In the genomic region with DNA sequence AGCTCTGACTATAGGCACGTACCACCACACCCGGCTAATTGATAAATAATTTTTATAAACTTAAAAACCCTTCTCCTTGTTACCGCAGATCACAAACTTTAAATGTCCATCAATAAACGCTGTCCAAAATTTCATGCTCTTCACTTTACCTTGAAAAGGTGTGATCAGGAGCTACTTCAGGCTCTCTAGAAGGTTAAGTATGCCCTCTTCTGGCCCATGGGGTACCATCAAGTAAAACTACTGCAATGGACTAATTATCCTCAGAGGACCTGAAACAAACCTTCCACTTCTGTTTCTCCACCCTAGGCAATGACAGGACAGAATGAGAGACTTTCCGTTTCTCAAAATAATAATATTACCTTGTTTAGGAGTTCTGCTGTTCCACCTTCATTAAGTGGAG, we compare ENCODE assay signal across 10 cellular contexts. TPM values are rescaled to one million over a fixed set of nuclear protein-coding genes. Genes with fewer than 3 reads are reported as not detected.
DNase-seq lines count a peak whose midpoint lies in the region; ATAC-seq and TF ChIP-seq lines count a peak whose summit lies in the region.
"Had no signal": no experiment of that assay in that cellular context is flagged by ENCODE, and none has a peak within 500 bp of the region (broad histone marks: within the 10 kb centered on the region; RNA-seq: fewer than 3 reads in every experiment).

No MANE protein-coding gene starts in this region.

- no peak overlapping the region for H3K4me3 ChIP-seq in psoas muscle

- WGBS in psoas muscle, 3 donors, result 96 to 99% (median 97%) methylated on average over 5 of the region's 5 CpGs

- no peaks in the 10 kb centered on the region for H3K4me1 Mint-ChIP-seq in chondrocyte (ENCODE audit: low read depth)
- H3K4me1 Mint-ChIP-seq: CD4-positive, alpha-beta memory T cell had no signal

- DNase-seq in NCI-H748 (lab: John Stamatoyannopoulos, UW; ENCODE audit: unreplicated experiment) (peak; percentile 9), NCI-H748 treated with DMSO at 0.1 percent for 48 hours (lab: John Stamatoyannopoulos, UW) (no peak), NCI-H146 (lab: John Stamatoyannopoulos, UW) (peak; percentile 32), chondrocyte (ENCODE audit: low spot score) (no peak), psoas muscle (no peak)

- H3K4me1 ChIP-seq in psoas muscle, result no peaks in the 10 kb centered on the region

- H3K36me3 ChIP-seq in psoas muscle (ENCODE audit: insufficient read depth in 1 of 2, low read depth in 1 of 2), result peaks cover 2 to 88% of the 10 kb centered on the region in 2 donors

- peaks cover 28% of the 10 kb centered on the region for H3K36me3 Mint-ChIP-seq in chondrocyte (ENCODE audit: low read depth)

- ATAC-seq in psoas muscle (peak in 3 of 4 donors; percentile 69 to 86 (median 75)), HG02798 (IDR thresholded peaks at IDR 0.05; ENCODE audit: poor library complexity, unreplicated experiment) (no peak), HG03469 (IDR thresholded peaks at IDR 0.05; ENCODE audit: unreplicated experiment) (no peak), HG03460 (IDR thresholded peaks at IDR 0.05; ENCODE audit: unreplicated experiment) (no peak)
- ATAC-seq: activated CD4-positive, CD25-positive, alpha-beta regulatory T cell treated with anti-CD3 and anti-CD28 coated beads, Interleukin-2, amount 50 U/mL, for 24 hours had no signal

- H3K27ac Mint-ChIP-seq in chondrocyte (ENCODE audit: unreplicated experiment), result no peak overlapping the region
- H3K27ac Mint-ChIP-seq: CD4-positive, alpha-beta memory T cell had no signal

- no peaks in the 10 kb centered on the region for H3K27me3 ChIP-seq in psoas muscle (ENCODE audit: insufficient read depth in 3 of 3, low read length in 2 of 3)

- no peaks in the 10 kb centered on the region for H3K27me3 Mint-ChIP-seq in chondrocyte (ENCODE audit: low read depth)
- H3K27me3 Mint-ChIP-seq: CD4-positive, alpha-beta memory T cell had no signal

- intact Hi-C loops in psoas muscle (cut with DNase I), result loop anchor here in 1 of 2 donors (1.0 kb wide), 1 partner anchor 71 kb away; no protein-coding TSS in a partner anchor

- peak; percentile 71 for TF ChIP-seq CTCF in chondrocyte (IDR thresholded peaks at IDR 0.05)
- peak; percentile 55 for TF ChIP-seq CTCF in psoas muscle (IDR thresholded peaks at IDR 0.05)

- no peak overlapping the region for H3K27ac ChIP-seq in psoas muscle

- H3K4me3 Mint-ChIP-seq in chondrocyte (ENCODE audit: unreplicated experiment), result no peak overlapping the region
- H3K4me3 Mint-ChIP-seq: CD4-positive, alpha-beta memory T cell had no signal

- H3K9me3 Mint-ChIP-seq in chondrocyte (ENCODE audit: low read depth), result no peaks in the 10 kb centered on the region
- H3K9me3 Mint-ChIP-seq: CD4-positive, alpha-beta memory T cell had no signal

- no peaks in the 10 kb centered on the region for H3K9me3 ChIP-seq in psoas muscle

RNA-seq across cellular contexts. Expression of a gene that starts 9.2 kb away (rescaled TPM):
- total RNA-seq in chondrocyte, result 15.8 to 20.2 TPM (median 18.1 TPM) in 3 replicates
- 1 to 10 TPM; 4.2 to 5.6 (median 5.4) TPM for total RNA-seq in psoas muscle
- 10 to 100 TPM in 1 of 3 donors, 1 to 10 TPM in 2; 3.1 to 15.9 (median 4.0) TPM for polyA plus RNA-seq in psoas muscle

RNA-seq across cellular contexts. Expression of a gene that starts 36.4 kb away (rescaled TPM):
- total RNA-seq in chondrocyte (not detected in 3 replicates), psoas muscle (under 1 TPM; 0.27 to 0.69 (median 0.59) TPM)
- polyA plus RNA-seq in psoas muscle, result under 1 TPM; 0.10 to 0.42 (median 0.37) TPM
- total RNA-seq: CD4-positive, alpha-beta memory T cell had no signal

RNA-seq across cellular contexts. Expression of a gene that starts 53.7 kb away (rescaled TPM):
- total RNA-seq in chondrocyte, result not detected in 3 replicates
- not detected for total RNA-seq in psoas muscle
- polyA plus RNA-seq in psoas muscle, result under 1 TPM in 1 of 3 donors, not detected in 2; 0.03 TPM

Comparison
In these comparisons a context has a peak if more than half of its experiments do, and no peak if none do; other contexts are left out.
1. DNase-seq: peak in NCI-H748 (single experiment) and NCI-H146 (single experiment); none in NCI-H748 treated with DMSO at 0.1 percent for 48 hours (single experiment), chondrocyte (single experiment) and psoas muscle (0 of 2).
2. ATAC-seq: peak in psoas muscle (3 of 4); none in HG02798 (single experiment), HG03469 (single experiment) and HG03460 (single experiment).